In genomic region chr5:6747103-6747502, GRCh38 we compare ENCODE assay signal across 25 cellular contexts.
"Had no signal": no experiment of that assay in that cellular context is flagged by ENCODE, and none has a peak within 500 bp of the region (broad histone marks: within the 10 kb centered on the region; RNA-seq: fewer than 3 reads in every experiment).

No MANE protein-coding gene starts in this region.

- H3K9me3 ChIP-seq: esophagus muscularis mucosa, gastroesophageal sphincter, heart left ventricle, left lung, prostate gland, thoracic aorta, tibial nerve, vagina had no signal

- H3K4me3 ChIP-seq: dorsolateral prefrontal cortex, esophagus muscularis mucosa, gastroesophageal sphincter, heart left ventricle, hepatocyte, left lung, neural progenitor cell, prostate gland, skin epidermis, thoracic aorta, tibial nerve, vagina had no signal

- H3K4me1 ChIP-seq: foreskin keratinocyte, neural progenitor cell, parathyroid adenoma, prostate gland had no signal

- H3K27me3 Mint-ChIP-seq: naive thymus-derived CD4-positive, alpha-beta T cell; stimulated activated naive B cell treated with anti-CD40 and anti-IgM and Interleukin-4, amounts not matched to agents 10 μg/mL and 1 μg/mL and 100 μg/mL, for 72 hours; stimulated activated naive CD8-positive, alpha-beta T cell treated with anti-CD3 and anti-CD28 coated beads, Interleukin-15, Interleukin-2, amounts not matched to agents 100 ng/mL and 50 ng/mL, for 24 hours had no signal

- ATAC-seq: foreskin keratinocyte; gastroesophageal sphincter; left lung; naive thymus-derived CD4-positive, alpha-beta T cell; right cardiac atrium; stimulated activated naive B cell treated with anti-CD40 and anti-IgM and Interleukin-4, amounts not matched to agents 10 μg/mL and 1 μg/mL and 100 μg/mL, for 72 hours had no signal

- H3K27ac Mint-ChIP-seq: nephron; neural progenitor cell; stimulated activated naive B cell treated with anti-CD40 and anti-IgM and Interleukin-4, amounts not matched to agents 10 μg/mL and 1 μg/mL and 100 μg/mL, for 72 hours; stimulated activated naive CD8-positive, alpha-beta T cell treated with anti-CD3 and anti-CD28 coated beads, Interleukin-15, Interleukin-2, amounts not matched to agents 100 ng/mL and 50 ng/mL, for 24 hours had no signal

- H3K27me3 ChIP-seq: dorsolateral prefrontal cortex, esophagus muscularis mucosa, foreskin keratinocyte, gastroesophageal sphincter, heart left ventricle, hepatocyte, left lung, neural progenitor cell, tibial nerve, vagina had no signal

- H3K36me3 ChIP-seq: neural progenitor cell had no signal

- DNase-seq: effector CD4-positive, alpha-beta T cell; foreskin keratinocyte; heart left ventricle; kidney; left lung; midbrain; naive thymus-derived CD4-positive, alpha-beta T cell; right cardiac atrium; stimulated activated CD4-positive, alpha-beta T cell treated with anti-CD3 and anti-CD28 coated beads, Interleukin-15, amount 100 ng/mL, for 24 hours; stimulated activated CD4-positive, alpha-beta T cell treated with anti-CD3 and anti-CD28 coated beads, Interleukin-2, amount 100 ng/mL, for 48 hours; stimulated activated naive B cell treated with anti-CD40 and anti-IgM and Interleukin-4, amounts not matched to agents 10 μg/mL and 1 μg/mL and 100 μg/mL, for 72 hours had no signal

- H3K4me3 Mint-ChIP-seq: naive thymus-derived CD4-positive, alpha-beta T cell; nephron; neural progenitor cell; stimulated activated naive B cell treated with anti-CD40 and anti-IgM and Interleukin-4, amounts not matched to agents 10 μg/mL and 1 μg/mL and 100 μg/mL, for 72 hours; stimulated activated naive CD8-positive, alpha-beta T cell treated with anti-CD3 and anti-CD28 coated beads, Interleukin-15, Interleukin-2, amounts not matched to agents 100 ng/mL and 50 ng/mL, for 24 hours had no signal

- H3K4me1 Mint-ChIP-seq: nephron had no signal

- H3K27ac ChIP-seq: epithelial cell of prostate, esophagus muscularis mucosa, foreskin keratinocyte, gastroesophageal sphincter, heart left ventricle, hepatocyte, left lung, neural progenitor cell, parathyroid adenoma, prostate gland, skin epidermis, thoracic aorta, tibial nerve, vagina had no signal

- H3K9me3 Mint-ChIP-seq: naive thymus-derived CD4-positive, alpha-beta T cell; nephron; neural progenitor cell; stimulated activated naive B cell treated with anti-CD40 and anti-IgM and Interleukin-4, amounts not matched to agents 10 μg/mL and 1 μg/mL and 100 μg/mL, for 72 hours; stimulated activated naive CD8-positive, alpha-beta T cell treated with anti-CD3 and anti-CD28 coated beads, Interleukin-15, Interleukin-2, amounts not matched to agents 100 ng/mL and 50 ng/mL, for 24 hours had no signal
